11 cellular contexts compared by ENCODE assay signal in the genomic region with DNA sequence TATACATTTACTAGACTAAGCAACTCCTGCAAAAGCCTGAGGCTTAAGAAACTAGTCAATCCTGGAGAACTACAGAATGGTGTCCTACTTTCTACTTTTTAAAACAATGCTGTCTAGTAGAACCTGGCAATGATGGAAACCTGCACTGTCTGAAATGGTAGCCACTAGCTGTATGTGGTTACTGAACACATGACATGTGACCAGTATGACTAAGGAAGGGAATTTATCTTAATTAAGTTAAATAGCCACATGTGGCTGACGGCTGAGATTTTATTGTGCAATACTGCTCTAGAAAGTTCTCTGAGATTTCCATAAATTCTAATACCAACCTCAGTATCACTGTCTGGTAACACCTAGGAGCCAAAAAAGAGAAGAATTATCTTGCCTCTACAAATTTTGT. TPM values are rescaled to one million over a fixed set of nuclear protein-coding genes. Genes with fewer than 3 reads are reported as not detected.
A peak's percentile ranks its signal among the peaks of the same experiment; 100 is the strongest.
DNase-seq lines count a peak whose midpoint lies in the region; ATAC-seq and TF ChIP-seq lines count a peak whose summit lies in the region.
"Had no signal": no experiment of that assay in that cellular context is flagged by ENCODE, and none has a peak within 500 bp of the region (broad histone marks: within the 10 kb centered on the region; RNA-seq: fewer than 3 reads in every experiment).

No MANE protein-coding gene starts in this region.

- H4K8ac ChIP-seq in mesenchymal stem cell (ENCODE audit: low read length): no peak overlapping the region
- H4K8ac ChIP-seq in mesendoderm (ENCODE audit: low read depth, low read length): no peak overlapping the region

- H2BK15ac ChIP-seq in mesenchymal stem cell (ENCODE audit: low read depth, poor library complexity, severe bottlenecking): no peak overlapping the region
- H2BK15ac ChIP-seq in mesendoderm (replicated peaks; ENCODE audit: low read depth): no peak overlapping the region

- H3K9me3 ChIP-seq in breast epithelium (no peaks in the 10 kb centered on the region), mesenchymal stem cell (ENCODE audit: control insufficient read depth, low read length) (no peaks in the 10 kb centered on the region), WERI-Rb-1 (ENCODE audit: severe bottlenecking) (no peaks in the 10 kb centered on the region)
- H3K9me3 ChIP-seq: thoracic aorta had no signal

- H2BK12ac ChIP-seq in mesenchymal stem cell (ENCODE audit: low read length in 2 of 2): no peak overlapping the region

- no peak for TF ChIP-seq POLR2A in breast epithelium (IDR thresholded peaks at IDR 0.05)

- no peaks in the 10 kb centered on the region for H3K79me2 ChIP-seq in mesendoderm (ENCODE audit: control insufficient read depth, insufficient read depth, low read length)

- no peak overlapping the region for H4K91ac ChIP-seq in mesenchymal stem cell (ENCODE audit: low read length)

- peak; percentile 61 for DNase-seq in AG08395 (ENCODE audit: low spot score)
- peak; percentile 79 for DNase-seq in M059J (ENCODE audit: low read depth)
- DNase-seq in breast epithelium (ENCODE audit: low spot score in 2 of 2): no peak
- peak; percentile 75 for DNase-seq in mesenchymal stem cell
- DNase-seq in DMS79 treated with DMSO at 0.1 percent for 48 hours (lab: John Stamatoyannopoulos, UW): no peak
- no peak for DNase-seq in WERI-Rb-1
- no peak for DNase-seq in mesendoderm
- DNase-seq: AML-193, NCI-H1436 had no signal

- H3K27ac ChIP-seq in breast epithelium (peak overlapping the region; percentile 38 to 41), mesenchymal stem cell (ENCODE audit: low read length, poor library complexity, severe bottlenecking) (no peak overlapping the region), WERI-Rb-1 (no peak overlapping the region), mesendoderm (ENCODE audit: low read depth, low read length) (no peak overlapping the region)
- H3K27ac ChIP-seq: thoracic aorta had no signal

- H4K5ac ChIP-seq in mesendoderm (ENCODE audit: low read length): no peak overlapping the region

- H3K79me1 ChIP-seq in mesenchymal stem cell (replicated peaks; ENCODE audit: low read length, poor library complexity, severe bottlenecking): peaks cover 11% of the 10 kb centered on the region
- no peaks in the 10 kb centered on the region for H3K79me1 ChIP-seq in mesendoderm (ENCODE audit: low read length)

- intact Hi-C loops in breast epithelium (cut with DNase I; ENCODE audit: low total_unique reads): no loop called here

- no peak for TF ChIP-seq CTCF in breast epithelium (IDR thresholded peaks at IDR 0.05)
- TF ChIP-seq CTCF in WERI-Rb-1 (IDR thresholded peaks at IDR 0.05; ENCODE audit: low read depth, low read length): no peak

- no peak overlapping the region for H3K23ac ChIP-seq in mesenchymal stem cell (ENCODE audit: low read length in 2 of 2)
- no peak overlapping the region for H3K23ac ChIP-seq in mesendoderm (ENCODE audit: low read length)

- H3K4me1 ChIP-seq in breast epithelium: peaks cover 0 to 6% of the 10 kb centered on the region in 2 donors
- H3K4me1 ChIP-seq in mesenchymal stem cell (ENCODE audit: control insufficient read depth, insufficient read depth, low read depth, low read length): no peaks in the 10 kb centered on the region
- H3K4me1 ChIP-seq in mesendoderm (ENCODE audit: control insufficient read depth, low read depth, low read length): no peaks in the 10 kb centered on the region

- H3K36me3 ChIP-seq in breast epithelium (no peaks in the 10 kb centered on the region), mesenchymal stem cell (ENCODE audit: control insufficient read depth in 1 of 2, insufficient read depth in 2 of 2, low read depth in 1 of 2, low read length in 2 of 2) (peaks cover 14 to 79% of the 10 kb centered on the region in 2 experiments), WERI-Rb-1 (peaks cover 15% of the 10 kb centered on the region), mesendoderm (ENCODE audit: control insufficient read depth, insufficient read depth, low read length) (no peaks in the 10 kb centered on the region)

- H3K56ac ChIP-seq in mesendoderm (ENCODE audit: low read length): no peak overlapping the region

- H3K4me2 ChIP-seq in mesenchymal stem cell (ENCODE audit: low read length, poor library complexity, severe bottlenecking) (no peak overlapping the region), mesendoderm (ENCODE audit: low read length) (no peak overlapping the region)

- ATAC-seq in GM21360 (IDR thresholded peaks at IDR 0.05; ENCODE audit: unreplicated experiment): no peak

- H3K4me3 ChIP-seq in breast epithelium (no peak overlapping the region), mesenchymal stem cell (ENCODE audit: insufficient read depth in 1 of 2, low read depth in 1 of 2, low read length in 2 of 2) (no peak overlapping the region), WERI-Rb-1 (ENCODE audit: low read depth, low read length) (no peak overlapping the region), mesendoderm (ENCODE audit: low read length) (no peak overlapping the region)
- H3K4me3 ChIP-seq: thoracic aorta had no signal

- H3K14ac ChIP-seq in mesenchymal stem cell (ENCODE audit: low read length in 2 of 2): no peak overlapping the region

- no CpG with 5 or more reads among the region's 1 CpG for WGBS in mesenchymal stem cell
- no CpG with 5 or more reads among the region's 1 CpG for WGBS in mesendoderm (ENCODE audit: extremely low coverage, insufficient coverage, low lambda C conversion rate)

- H3K4ac ChIP-seq in mesenchymal stem cell (ENCODE audit: low read depth in 1 of 2, low read length in 2 of 2) (no peak overlapping the region), mesendoderm (ENCODE audit: low read depth, low read length) (no peak overlapping the region)

- H2AFZ ChIP-seq in mesenchymal stem cell (ENCODE audit: low read depth, low read length): no peak overlapping the region

- H3K18ac ChIP-seq in mesenchymal stem cell (ENCODE audit: low read depth in 1 of 2, low read length in 2 of 2) (no peak overlapping the region), mesendoderm (ENCODE audit: low read length) (no peak overlapping the region)

- no peaks in the 10 kb centered on the region for H3K27me3 ChIP-seq in breast epithelium
- H3K27me3 ChIP-seq in mesenchymal stem cell (ENCODE audit: control insufficient read depth in 1 of 2, insufficient read depth in 1 of 2, low read length in 2 of 2): no peaks in the 10 kb centered on the region
- H3K27me3 ChIP-seq in WERI-Rb-1 (ENCODE audit: insufficient read depth, low read depth, severe bottlenecking): no peaks in the 10 kb centered on the region
- no peaks in the 10 kb centered on the region for H3K27me3 ChIP-seq in mesendoderm (ENCODE audit: insufficient read depth, low read length, poor library complexity)

- H2BK120ac ChIP-seq in mesenchymal stem cell (ENCODE audit: low read depth, low read length) (no peak overlapping the region), mesendoderm (ENCODE audit: low read depth, low read length) (no peak overlapping the region)

- H2BK5ac ChIP-seq in mesenchymal stem cell (ENCODE audit: low read depth, low read length, poor library complexity, severe bottlenecking): no peak overlapping the region
- no peak overlapping the region for H2BK5ac ChIP-seq in mesendoderm (ENCODE audit: low read length)

- H3K9ac ChIP-seq in mesenchymal stem cell (ENCODE audit: low read length): peak overlapping the region; percentile 6
- H3K9ac ChIP-seq in mesendoderm (ENCODE audit: low read length): no peak overlapping the region

- H2AK5ac ChIP-seq in mesenchymal stem cell (ENCODE audit: low read length, severe bottlenecking) (no peak overlapping the region), mesendoderm (ENCODE audit: low read length) (no peak overlapping the region)

RNA-seq across cellular contexts. Expression of a gene that starts 44.9 kb away (rescaled TPM):
- total RNA-seq in M059J (2014; rRNA removed; shearing (Covaris generic)): 5.3 and 8.6 TPM in 2 replicates
- total RNA-seq in breast epithelium: 10 to 100 TPM; 21.8 to 56.3 (median 31.5) TPM
- polyA plus RNA-seq in mesenchymal stem cell (2013, experiment 1 of 2): 3.1 TPM
- polyA plus RNA-seq in mesenchymal stem cell (2013, experiment 2 of 2): 3.1 TPM
- 5.9 TPM for polyA plus RNA-seq in mesendoderm (2013, experiment 1 of 2)
- polyA plus RNA-seq in mesendoderm (2013, experiment 2 of 2): 5.8 TPM

Comparison
In these comparisons a context has a peak if more than half of its experiments do, and no peak if none do; other contexts are left out.
1. DNase-seq: peak in AG08395 (single experiment), M059J (single experiment) and mesenchymal stem cell (single experiment); none in breast epithelium (0 of 2), DMS79 treated with DMSO at 0.1 percent for 48 hours (single experiment), WERI-Rb-1 (single experiment) and mesendoderm (single experiment).
2. H3K27ac ChIP-seq: peak in breast epithelium (2 of 2); none in mesenchymal stem cell (single experiment), WERI-Rb-1 (single experiment) and mesendoderm (single experiment).